Comparison of ENCODE assay signal across 18 cellular contexts in genomic region chr20:46276531-46276930, GRCh38. TPM values are rescaled to one million over a fixed set of nuclear protein-coding genes. Genes with fewer than 3 reads are reported as not detected.
DNase-seq lines count a peak whose midpoint lies in the region; ATAC-seq, FAIRE-seq and TF ChIP-seq lines count a peak whose summit lies in the region.
"Had no signal": no experiment of that assay in that cellular context is flagged by ENCODE, and none has a peak within 500 bp of the region (broad histone marks: within the 10 kb centered on the region; RNA-seq: fewer than 3 reads in every experiment).

No MANE protein-coding gene starts in this region.

- peaks cover 11% of the 10 kb centered on the region for H3K9me3 Mint-ChIP-seq in astrocyte (ENCODE audit: unreplicated experiment)
- H3K9me3 Mint-ChIP-seq in glutamatergic neuron (ENCODE audit: unreplicated experiment) = peaks cover 8% of the 10 kb centered on the region
- H3K9me3 Mint-ChIP-seq: GM23338 had no signal

- H3K27me3 ChIP-seq in astrocyte (ENCODE audit: insufficient read depth, low read length) (peaks cover 5% of the 10 kb centered on the region), thyroid gland (no peaks in the 10 kb centered on the region)
- H3K27me3 ChIP-seq: BE2C had no signal

- H3K4me2 ChIP-seq in astrocyte (ENCODE audit: low read length) = no peak overlapping the region
- H3K4me2 ChIP-seq: GM23338 had no signal

- H3K27ac ChIP-seq in astrocyte (ENCODE audit: low read depth, low read length) (no peak overlapping the region), thyroid gland (no peak overlapping the region)
- H3K27ac ChIP-seq: C4-2B had no signal

- no peak for TF ChIP-seq POLR2A in thyroid gland (IDR thresholded peaks at IDR 0.05)

- in situ Hi-C loops in G401 (cut with HindIII; ENCODE audit: low sequenced_read_pairs) = no loop called here

- no peaks in the 10 kb centered on the region for H4K20me1 ChIP-seq in astrocyte (ENCODE audit: insufficient read depth, low read length)

- no peaks in the 10 kb centered on the region for H3K36me3 Mint-ChIP-seq in astrocyte (ENCODE audit: low read depth, unreplicated experiment)
- no peaks in the 10 kb centered on the region for H3K36me3 Mint-ChIP-seq in glutamatergic neuron (ENCODE audit: unreplicated experiment)

- FAIRE-seq in astrocyte (lab: Jason Lieb, UNC) = no peak
- FAIRE-seq: A204.1, GM12892 had no signal

- H3K27me3 Mint-ChIP-seq in astrocyte (ENCODE audit: low read depth, unreplicated experiment) = peaks cover 64% of the 10 kb centered on the region
- peaks cover 6% of the 10 kb centered on the region for H3K27me3 Mint-ChIP-seq in glutamatergic neuron (ENCODE audit: unreplicated experiment)

- no peak overlapping the region for H3K4me3 Mint-ChIP-seq in astrocyte (ENCODE audit: unreplicated experiment)
- H3K4me3 Mint-ChIP-seq in glutamatergic neuron (ENCODE audit: unreplicated experiment) = peak overlapping the region; percentile 2
- H3K4me3 Mint-ChIP-seq: CD4-positive, alpha-beta memory T cell; GM23338 had no signal

- H3K9me3 ChIP-seq in astrocyte (ENCODE audit: insufficient read depth, low read depth, low read length) (no peaks in the 10 kb centered on the region), thyroid gland (no peaks in the 10 kb centered on the region)
- H3K9me3 ChIP-seq: BE2C, HAP-1 had no signal

- no peaks in the 10 kb centered on the region for H3K4me1 ChIP-seq in astrocyte (ENCODE audit: insufficient read depth, low read length)
- H3K4me1 ChIP-seq in thyroid gland = no peaks in the 10 kb centered on the region
- H3K4me1 ChIP-seq: BE2C, HAP-1 had no signal

- intact Hi-C loops in thyroid gland (cut with DNase I) = no loop called here

- peaks cover 10% of the 10 kb centered on the region for H3K4me1 Mint-ChIP-seq in astrocyte (ENCODE audit: low read depth, unreplicated experiment)
- peaks cover 15% of the 10 kb centered on the region for H3K4me1 Mint-ChIP-seq in glutamatergic neuron (ENCODE audit: low read depth, unreplicated experiment)
- H3K4me1 Mint-ChIP-seq: CD4-positive, alpha-beta memory T cell had no signal

- H3K9ac ChIP-seq in astrocyte (ENCODE audit: low read length) = no peak overlapping the region

- WGBS in thyroid gland, 2 donors = 55 to 70% methylated on average over 4 of the region's 4 CpGs

- no peak overlapping the region for H2AFZ ChIP-seq in astrocyte (ENCODE audit: low read depth, low read length)
- H2AFZ ChIP-seq: GM23338 had no signal

- peak; percentile 26 for DNase-seq in Daoy (ENCODE audit: low read depth)
- DNase-seq in LHCN-M2 (ENCODE audit: low read depth) = peak; percentile 2
- DNase-seq in astrocyte (ENCODE audit: low read depth) = no peak
- no peak for DNase-seq in glutamatergic neuron
- no peak for DNase-seq in thyroid gland
- DNase-seq in G401 (ENCODE audit: low spot score) = no peak
- DNase-seq: BE2C; CD4-positive, alpha-beta memory T cell; DMS79; EL; GDM1 had no signal

- H3K27ac Mint-ChIP-seq in astrocyte (ENCODE audit: unreplicated experiment) = peak overlapping the region; percentile 62
- no peak overlapping the region for H3K27ac Mint-ChIP-seq in glutamatergic neuron (ENCODE audit: unreplicated experiment)
- H3K27ac Mint-ChIP-seq: CD4-positive, alpha-beta memory T cell; GM23338 had no signal

- TF ChIP-seq CTCF in astrocyte (IDR thresholded peaks at IDR 0.05; ENCODE audit: insufficient read depth, low read depth, low read length) = no peak
- no peak for TF ChIP-seq CTCF in glutamatergic neuron (IDR thresholded peaks at IDR 0.05; ENCODE audit: partially characterized antibody, unreplicated experiment)
- no peak for TF ChIP-seq CTCF in thyroid gland (IDR thresholded peaks at IDR 0.05)

- H3K79me2 ChIP-seq in astrocyte (ENCODE audit: insufficient read depth, low read length) = no peaks in the 10 kb centered on the region

- H3K36me3 ChIP-seq in astrocyte (ENCODE audit: insufficient read depth, low read length) (no peaks in the 10 kb centered on the region), thyroid gland (no peaks in the 10 kb centered on the region)
- H3K36me3 ChIP-seq: BE2C, HAP-1 had no signal

- no peak for ATAC-seq in GM18502 (IDR thresholded peaks at IDR 0.05; ENCODE audit: poor library complexity, unreplicated experiment)
- ATAC-seq: GM23338 had no signal

- H3K4me3 ChIP-seq in astrocyte (ENCODE audit: insufficient read depth, low read depth, low read length) (no peak overlapping the region), thyroid gland (replicated peaks in 1 of 3) (no peak overlapping the region)
- H3K4me3 ChIP-seq: GM23338, HAP-1 had no signal

RNA-seq across cellular contexts. Expression of gene CDH22, which starts 31.8 kb away (rescaled TPM):
- total RNA-seq in Daoy (2014; rRNA removed; shearing (Covaris generic)) = under 0.01 TPM in 1 of 2 replicates, not detected in the other
- total RNA-seq in LHCN-M2 (2014; rRNA removed) (0.11 TPM in 1 of 2 replicates, not detected in the other), astrocyte (0.17 TPM in 1 of 2 replicates, not detected in the other), glutamatergic neuron (ENCODE audit: unreplicated experiment) (7.9 TPM), thyroid gland (1 to 10 TPM in 2 of 4 donors, under 1 TPM in 2; 0.38 to 3.0 (median 1.2) TPM)
- not detected for polyA plus RNA-seq in LHCN-M2 (2012)
- total RNA-seq in G401 (2014; rRNA removed; shearing (Covaris generic)) = not detected in 2 replicates
- total RNA-seq: CD4-positive, alpha-beta memory T cell; HT1080 had no signal
- polyA plus RNA-seq: CD4-positive, alpha-beta memory T cell had no signal

Comparison
In these comparisons a context has a peak if more than half of its experiments do, and no peak if none do; other contexts are left out.
1. DNase-seq: peak in Daoy (single experiment) and LHCN-M2 (single experiment); none in astrocyte (single experiment), glutamatergic neuron (single experiment), thyroid gland (0 of 2) and G401 (single experiment).